Comparison of ENCODE assay signal across 16 cellular contexts in the genomic region with DNA sequence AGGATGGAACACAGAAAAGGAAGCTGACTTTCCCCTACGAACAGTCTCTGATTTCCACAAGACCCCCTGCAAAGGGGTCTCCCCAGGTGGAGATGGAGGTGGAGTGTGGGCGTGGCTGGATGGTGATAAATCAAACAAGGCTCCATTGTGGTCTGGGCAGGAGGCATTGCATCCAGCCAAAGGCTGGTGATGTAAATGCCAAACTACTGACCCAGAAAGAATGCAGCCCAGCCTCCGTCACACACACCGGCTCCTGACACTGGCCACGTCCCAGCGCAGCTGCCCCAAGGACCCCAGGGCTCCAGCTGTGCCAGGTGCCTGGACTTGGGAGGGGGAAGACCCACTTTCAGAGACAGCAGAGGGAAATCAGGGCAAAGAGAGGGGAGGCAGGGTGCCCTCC. TPM values are rescaled to one million over a fixed set of nuclear protein-coding genes. Genes with fewer than 3 reads are reported as not detected.
DNase-seq lines count a peak whose midpoint lies in the region; ATAC-seq, FAIRE-seq and TF ChIP-seq lines count a peak whose summit lies in the region.
"Had no signal": no experiment of that assay in that cellular context is flagged by ENCODE, and none has a peak within 500 bp of the region (broad histone marks: within the 10 kb centered on the region; RNA-seq: fewer than 3 reads in every experiment).

No MANE protein-coding gene starts in this region.

- peak overlapping the region; percentile 93; the same call in 1 of the 2 replicates for H3K4me2 ChIP-seq in DND-41 (ENCODE audit: insufficient read depth, low read length)
- peak overlapping the region in 1 of 2 experiments; percentile 30; a peak in 1 of 4 replicates for H3K4me2 ChIP-seq in H1 (ENCODE audit: insufficient read depth in 1 of 2, low read depth in 2 of 2, low read length in 2 of 2)
- no peak overlapping the region for H3K4me2 ChIP-seq in neural progenitor cell

- H3K4me3 ChIP-seq in DND-41 (ENCODE audit: low read depth in 1 of 2, low read length in 2 of 2): no peak overlapping the region
- no peak overlapping the region for H3K4me3 ChIP-seq in H1 (ENCODE audit: extremely low read depth in 1 of 4, insufficient read depth in 2 of 4, low read depth in 3 of 4, low read length in 4 of 4)
- no peak overlapping the region for H3K4me3 ChIP-seq in neural progenitor cell
- H3K4me3 ChIP-seq in upper lobe of right lung: no peak overlapping the region
- H3K4me3 ChIP-seq: upper lobe of left lung had no signal

- H3K14ac ChIP-seq in H1 (ENCODE audit: insufficient read length): no peak overlapping the region

- DNase-seq in DND-41 (no peak), NCI-H226 (peak; percentile 66), H1 (ENCODE audit: low read depth in 1 of 2, low spot score in 2 of 2) (no peak), neural progenitor cell (ENCODE audit: low spot score) (peak; percentile 53), LoVo (ENCODE audit: low spot score) (no peak), upper lobe of right lung (no peak)
- DNase-seq in activated naive CD4-positive, alpha-beta T cell (lab: John Stamatoyannopoulos, UW): no peak
- DNase-seq: activated CD8-positive, alpha-beta T cell treated with anti-CD3 and anti-CD28 coated beads, Interleukin-2, amount 10 ng/mL, durations not matched to agents 7 days and 5 days; activated naive CD4-positive, alpha-beta T cell treated with anti-CD3 and anti-CD28 coated beads, Interleukin-2, amount 50 U/mL, for 16 hours; hypothalamus; NCI-H1092; NCI-H524 treated with DMSO at 0.1 percent for 48 hours; T-helper 1 cell; upper lobe of left lung had no signal

- H3K27me3 ChIP-seq in DND-41 (ENCODE audit: insufficient read depth, low read length, poor library complexity) (no peaks in the 10 kb centered on the region), H1 (replicated peaks in 1 of 4; ENCODE audit: control insufficient read depth in 3 of 4, extremely low read depth in 1 of 4, insufficient read depth in 3 of 4, low read length in 3 of 4) (no peaks in the 10 kb centered on the region), neural progenitor cell (no peaks in the 10 kb centered on the region), upper lobe of right lung (no peaks in the 10 kb centered on the region)
- H3K27me3 ChIP-seq: upper lobe of left lung had no signal

- TF ChIP-seq RAD21 in H1 (IDR thresholded peaks at IDR 0.05 in 1 of 2, conservative IDR thresholded peaks at IDR 0.05 in 1 of 2; ENCODE audit: low read depth in 2 of 2, low read length in 2 of 2): no peak

- no peak for TF ChIP-seq CTCF in DND-41 (IDR thresholded peaks at IDR 0.05; ENCODE audit: borderline replicate concordance, extremely low read depth, low read length, poor library complexity, severe bottlenecking)
- no peak for TF ChIP-seq CTCF in H1 (IDR thresholded peaks at IDR 0.05; ENCODE audit: control extremely low read depth in 1 of 3, insufficient read depth in 1 of 3, low read depth in 1 of 3, low read length in 3 of 3)
- no peak for TF ChIP-seq CTCF in neural progenitor cell (IDR thresholded peaks at IDR 0.05)
- TF ChIP-seq CTCF in upper lobe of right lung (IDR thresholded peaks at IDR 0.05): no peak

- H3K4me3 Mint-ChIP-seq in neural progenitor cell: no peak overlapping the region
- H3K4me3 Mint-ChIP-seq: activated CD8-positive, alpha-beta T cell treated with anti-CD3 and anti-CD28 coated beads, Interleukin-2, amount 10 ng/mL, durations not matched to agents 7 days and 5 days had no signal

- H3K27ac ChIP-seq in DND-41 (ENCODE audit: low read length) (no peak overlapping the region), H1 (ENCODE audit: low read depth, low read length) (no peak overlapping the region), neural progenitor cell (no peak overlapping the region), upper lobe of right lung (no peak overlapping the region)
- H3K27ac ChIP-seq: upper lobe of left lung had no signal

- no peak for TF ChIP-seq POLR2A in H1 (IDR thresholded peaks at IDR 0.05; ENCODE audit: control extremely low read depth in 1 of 2, low read depth in 2 of 2, low read length in 2 of 2)

- no peak overlapping the region for H2BK120ac ChIP-seq in H1 (replicated peaks; ENCODE audit: low read depth, low read length)

- H3K18ac ChIP-seq in H1 (ENCODE audit: extremely low read depth, low read length): no peak overlapping the region

- peaks cover 19% of the 10 kb centered on the region for H3K36me3 Mint-ChIP-seq in neural progenitor cell

- 0 out of 2 replicates have a peak overlapping the region, but pooled peaks have one; percentile 61 for H2BK5ac ChIP-seq in H1 (ENCODE audit: low read depth, low read length)

- no peak overlapping the region for H3K23ac ChIP-seq in H1 (ENCODE audit: insufficient read length)

- intact Hi-C loops in upper lobe of right lung (cut with DNase I): no loop called here

- ATAC-seq in DND-41 (ENCODE audit: insufficient read depth, low read depth): no peak
- no peak for ATAC-seq in upper lobe of right lung
- ATAC-seq in GM18858 (IDR thresholded peaks at IDR 0.05; ENCODE audit: unreplicated experiment): no peak
- ATAC-seq: activated CD8-positive, alpha-beta T cell treated with anti-CD3 and anti-CD28 coated beads, Interleukin-2, amount 10 ng/mL, durations not matched to agents 7 days and 5 days had no signal

- 90% methylated on average over 6 of the region's 6 CpGs; no CpG with 5 or more reads in 1 of the 2 experiments for WGBS in H1 (ENCODE audit: extremely low coverage in 1 of 2, insufficient coverage in 1 of 2, insufficient read length in 1 of 2, insufficient replicate concordance in 2 of 2, low coverage in 1 of 2, low lambda C conversion rate in 2 of 2, missing lambda C conversion rate in 1 of 2), 2 experiments

- POLR2A ChIA-PET in H1 (lab: Charles Lee; ENCODE audit: partially characterized antibody): interaction anchor here (1.3 to 1.6 kb wide), 3 partner anchors 9 to 51 kb away, joined by 3 to 6 read pairs (median 4); no protein-coding TSS in a partner anchor

- H2BK20ac ChIP-seq in H1 (ENCODE audit: low read length): no peak overlapping the region

- H3K23me2 ChIP-seq in H1 (ENCODE audit: low read depth, low read length): 0 out of 2 replicates have a peak, but pooled peaks cover 1% of the 10 kb centered on the region

- H2BK12ac ChIP-seq in H1 (ENCODE audit: low read depth, low read length): no peak overlapping the region

- 0 out of 2 replicates have a peak overlapping the region, but pooled peaks have one; percentile 6 for H3K9ac ChIP-seq in DND-41 (ENCODE audit: low read depth, low read length)
- no peak overlapping the region for H3K9ac ChIP-seq in H1 (replicated peaks in 1 of 4; ENCODE audit: extremely low read depth in 1 of 4, low read depth in 3 of 4, low read length in 3 of 4)
- H3K9ac ChIP-seq in neural progenitor cell: no peak overlapping the region

- TF ChIP-seq EP300 in H1 (IDR thresholded peaks at IDR 0.05; ENCODE audit: borderline replicate concordance in 1 of 2, low read depth in 2 of 2, low read length in 2 of 2): no peak

- CTCF ChIA-PET in H1 (lab: Charles Lee; ENCODE audit: partially characterized antibody): interaction anchor here (1.1 to 1.8 kb wide), 2 partner anchors 13 to 81 kb away, joined by 5 to 6 read pairs; no protein-coding TSS in a partner anchor

- H2AK5ac ChIP-seq in H1 (ENCODE audit: low read depth, low read length): no peak overlapping the region

- no peaks in the 10 kb centered on the region for H3F3A ChIP-seq in neural progenitor cell (ENCODE audit: low read depth)

- no peak overlapping the region for H4K91ac ChIP-seq in H1 (replicated peaks; ENCODE audit: insufficient read length, low read length)

- H3K9me3 ChIP-seq in DND-41 (ENCODE audit: insufficient read depth, low read length, severe bottlenecking) (no peaks in the 10 kb centered on the region), H1 (ENCODE audit: insufficient read depth in 2 of 2, low read depth in 1 of 2, low read length in 1 of 2) (no peaks in the 10 kb centered on the region), neural progenitor cell (ENCODE audit: low read depth) (no peaks in the 10 kb centered on the region), upper lobe of right lung (no peaks in the 10 kb centered on the region)
- H3K9me3 ChIP-seq: upper lobe of left lung had no signal

- no peak for FAIRE-seq in H1 (lab: Jason Lieb, UNC)

- H3K4ac ChIP-seq in H1 (replicated peaks; ENCODE audit: insufficient read length, low read depth, low read length): no peak overlapping the region

- peaks cover 27% of the 10 kb centered on the region for H3K79me1 ChIP-seq in H1 (ENCODE audit: low read depth, low read length)

- H2AFZ ChIP-seq in DND-41 (ENCODE audit: low read depth, low read length) (no peak overlapping the region), H1 (ENCODE audit: low read length) (no peak overlapping the region), neural progenitor cell (replicated peaks) (no peak overlapping the region)

- H4K5ac ChIP-seq in H1 (ENCODE audit: insufficient read length, low read depth, low read length): no peak overlapping the region

- peaks cover 3% of the 10 kb centered on the region for H3K27me3 Mint-ChIP-seq in neural progenitor cell (ENCODE audit: insufficient read depth, low read depth)
- H3K27me3 Mint-ChIP-seq: CD4-positive, CD25-positive, alpha-beta regulatory T cell had no signal

- peaks cover 100% of the 10 kb centered on the region for H3K79me2 ChIP-seq in DND-41 (ENCODE audit: insufficient read depth, low read length)
- peaks cover 65 to 100% of the 10 kb centered on the region in 2 experiments for H3K79me2 ChIP-seq in H1 (ENCODE audit: control insufficient read depth in 1 of 2, insufficient read depth in 2 of 2, low read length in 2 of 2)
- peaks cover 100% of the 10 kb centered on the region for H3K79me2 ChIP-seq in neural progenitor cell (ENCODE audit: low read depth)

- peaks cover 6% of the 10 kb centered on the region for H3K9me3 Mint-ChIP-seq in neural progenitor cell
- H3K9me3 Mint-ChIP-seq: CD4-positive, CD25-positive, alpha-beta regulatory T cell had no signal

- no peak overlapping the region for H2BK15ac ChIP-seq in H1 (ENCODE audit: low read length)

- peaks cover 56% of the 10 kb centered on the region for H3K4me1 Mint-ChIP-seq in neural progenitor cell

- H3K27ac Mint-ChIP-seq in neural progenitor cell: no peak overlapping the region
- H3K27ac Mint-ChIP-seq: activated CD8-positive, alpha-beta T cell treated with anti-CD3 and anti-CD28 coated beads, Interleukin-2, amount 10 ng/mL, durations not matched to agents 7 days and 5 days had no signal

- H3K4me1 ChIP-seq in DND-41 (ENCODE audit: insufficient read depth, low read length) (peaks cover 57% of the 10 kb centered on the region), H1 (replicated peaks in 1 of 4; ENCODE audit: control insufficient read depth in 3 of 4, insufficient read depth in 4 of 4, low read length in 3 of 4) (peaks cover 5 to 22% (median 12%) of the 10 kb centered on the region in 4 experiments), neural progenitor cell (peaks cover 10% of the 10 kb centered on the region), upper lobe of right lung (no peaks in the 10 kb centered on the region)

- no peak overlapping the region for H4K8ac ChIP-seq in H1 (ENCODE audit: extremely low read depth, insufficient read depth, low read length)

- H3K36me3 ChIP-seq in DND-41 (ENCODE audit: insufficient read depth, low read length) (peaks cover 79% of the 10 kb centered on the region), H1 (ENCODE audit: control insufficient read depth in 2 of 4, insufficient read depth in 4 of 4, low read length in 3 of 4) (peaks cover 0 to 13% (median 0%) of the 10 kb centered on the region in 4 experiments; a peak in 1 of 8 replicates), neural progenitor cell (no peaks in the 10 kb centered on the region), upper lobe of right lung (no peaks in the 10 kb centered on the region)
- H3K36me3 ChIP-seq: upper lobe of left lung had no signal

- peaks cover 97% of the 10 kb centered on the region for H4K20me1 ChIP-seq in DND-41 (ENCODE audit: insufficient read depth, low read length)
- peaks cover 45 to 60% of the 10 kb centered on the region in 2 experiments for H4K20me1 ChIP-seq in H1 (replicated peaks in 1 of 2; ENCODE audit: control insufficient read depth in 1 of 2, insufficient read depth in 2 of 2, low read length in 2 of 2)
- peaks cover 76% of the 10 kb centered on the region for H4K20me1 ChIP-seq in neural progenitor cell (ENCODE audit: low read depth)

- no peak overlapping the region for H3K56ac ChIP-seq in H1 (replicated peaks; ENCODE audit: insufficient read length, low read depth, low read length)

RNA-seq across cellular contexts. Expression of a gene that starts 6.3 kb away (rescaled TPM):
- 107 and 114 TPM in 2 replicates for total RNA-seq in H1 (2021; fragmentation: NEBNext Ultra II Directional; extraction: Animal tissue kit (Norgen Biotek cat#: 25700))
- 26.8 and 44.5 TPM in 2 replicates for polyA plus RNA-seq in H1 (2011; rRNA removed)
- polyA plus RNA-seq in H1 (2011; cell fraction: cytosol; rRNA removed): 24.8 TPM
- 56.4 TPM for polyA plus RNA-seq in H1 (2011; cell fraction: nucleus; rRNA removed)
- polyA plus RNA-seq in H1 (2012, experiment 1 of 2): 39.3 to 50.8 TPM (median 47.6 TPM) in 4 replicates
- polyA plus RNA-seq in H1 (2012, experiment 2 of 2): 32.9 TPM
- 65.9 TPM for polyA plus RNA-seq in H1 (2013, experiment 1 of 2)
- 59.6 TPM for polyA plus RNA-seq in H1 (2013, experiment 2 of 2)
- 65.5 and 70.8 TPM in 2 replicates for polyA minus RNA-seq in H1 (2011; rRNA and poly(A)+ RNA removed)
- 51.4 TPM for polyA minus RNA-seq in H1 (2011; cell fraction: cytosol; rRNA and poly(A)+ RNA removed)
- polyA minus RNA-seq in H1 (2011; cell fraction: nucleus; rRNA and poly(A)+ RNA removed): 52.4 TPM
- 12.4 and 16.2 TPM in 2 replicates for total RNA-seq in neural progenitor cell (ENCODE audit: low replicate concordance)
- total RNA-seq in upper lobe of right lung: 30.2 TPM

Comparison
In these comparisons a context has a peak if more than half of its experiments do, and no peak if none do; other contexts are left out.
1. DNase-seq: peak in NCI-H226 (single experiment) and neural progenitor cell (single experiment); none in DND-41 (single experiment), H1 (0 of 2), activated naive CD4-positive, alpha-beta T cell (0 of 4), LoVo (single experiment) and upper lobe of right lung (single experiment).